In genomic region chr6:87589693-87590416, GRCh38 we compare ENCODE assay signal across 1 cellular context.
A peak's percentile ranks its signal among the peaks of the same experiment; 100 is the strongest.
TF ChIP-seq lines count a peak whose summit lies in the region.

TSS of gene ORC3 (plus strand) at chr6:87590135. CDS start at chr6:87590169, 34 bp downstream.
A gene with protein sequence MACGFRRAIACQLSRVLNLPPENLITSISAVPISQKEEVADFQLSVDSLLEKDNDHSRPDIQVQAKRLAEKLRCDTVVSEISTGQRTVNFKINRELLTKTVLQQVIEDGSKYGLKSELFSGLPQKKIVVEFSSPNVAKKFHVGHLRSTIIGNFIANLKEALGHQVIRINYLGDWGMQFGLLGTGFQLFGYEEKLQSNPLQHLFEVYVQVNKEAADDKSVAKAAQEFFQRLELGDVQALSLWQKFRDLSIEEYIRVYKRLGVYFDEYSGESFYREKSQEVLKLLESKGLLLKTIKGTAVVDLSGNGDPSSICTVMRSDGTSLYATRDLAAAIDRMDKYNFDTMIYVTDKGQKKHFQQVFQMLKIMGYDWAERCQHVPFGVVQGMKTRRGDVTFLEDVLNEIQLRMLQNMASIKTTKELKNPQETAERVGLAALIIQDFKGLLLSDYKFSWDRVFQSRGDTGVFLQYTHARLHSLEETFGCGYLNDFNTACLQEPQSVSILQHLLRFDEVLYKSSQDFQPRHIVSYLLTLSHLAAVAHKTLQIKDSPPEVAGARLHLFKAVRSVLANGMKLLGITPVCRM (minus strand): TSS chr6:87589987. CDS start chr6:87589957, 30 bp downstream.

TF ChIP-seq in HepG2, 621 proteins besides CTCF, POLR2A, EP300 and RAD21 (continued from another document and continues in another):
- TF ChIP-seq, protein P1, sequence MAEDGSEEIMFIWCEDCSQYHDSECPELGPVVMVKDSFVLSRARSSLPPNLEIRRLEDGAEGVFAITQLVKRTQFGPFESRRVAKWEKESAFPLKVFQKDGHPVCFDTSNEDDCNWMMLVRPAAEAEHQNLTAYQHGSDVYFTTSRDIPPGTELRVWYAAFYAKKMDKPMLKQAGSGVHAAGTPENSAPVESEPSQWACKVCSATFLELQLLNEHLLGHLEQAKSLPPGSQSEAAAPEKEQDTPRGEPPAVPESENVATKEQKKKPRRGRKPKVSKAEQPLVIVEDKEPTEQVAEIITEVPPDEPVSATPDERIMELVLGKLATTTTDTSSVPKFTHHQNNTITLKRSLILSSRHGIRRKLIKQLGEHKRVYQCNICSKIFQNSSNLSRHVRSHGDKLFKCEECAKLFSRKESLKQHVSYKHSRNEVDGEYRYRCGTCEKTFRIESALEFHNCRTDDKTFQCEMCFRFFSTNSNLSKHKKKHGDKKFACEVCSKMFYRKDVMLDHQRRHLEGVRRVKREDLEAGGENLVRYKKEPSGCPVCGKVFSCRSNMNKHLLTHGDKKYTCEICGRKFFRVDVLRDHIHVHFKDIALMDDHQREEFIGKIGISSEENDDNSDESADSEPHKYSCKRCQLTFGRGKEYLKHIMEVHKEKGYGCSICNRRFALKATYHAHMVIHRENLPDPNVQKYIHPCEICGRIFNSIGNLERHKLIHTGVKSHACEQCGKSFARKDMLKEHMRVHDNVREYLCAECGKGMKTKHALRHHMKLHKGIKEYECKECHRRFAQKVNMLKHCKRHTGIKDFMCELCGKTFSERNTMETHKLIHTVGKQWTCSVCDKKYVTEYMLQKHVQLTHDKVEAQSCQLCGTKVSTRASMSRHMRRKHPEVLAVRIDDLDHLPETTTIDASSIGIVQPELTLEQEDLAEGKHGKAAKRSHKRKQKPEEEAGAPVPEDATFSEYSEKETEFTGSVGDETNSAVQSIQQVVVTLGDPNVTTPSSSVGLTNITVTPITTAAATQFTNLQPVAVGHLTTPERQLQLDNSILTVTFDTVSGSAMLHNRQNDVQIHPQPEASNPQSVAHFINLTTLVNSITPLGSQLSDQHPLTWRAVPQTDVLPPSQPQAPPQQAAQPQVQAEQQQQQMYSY (CRISPR knock-in tag; IDR thresholded peaks at IDR 0.05): no peak
- TF ChIP-seq XRCC5 (optimal IDR thresholded peaks at IDR 0.05; ENCODE audit: low read length) (peak; percentile 70), ZNF230 (CRISPR knock-in tag; IDR thresholded peaks at IDR 0.05) (peak; percentile 47; the same call in 1 of the 2 replicates), MAFF (IDR thresholded peaks at IDR 0.05; ENCODE audit: low read depth, low read length) (peak; percentile 8; the same call in 1 of the 2 replicates), REXO4 (CRISPR knock-in tag; IDR thresholded peaks at IDR 0.05; ENCODE audit: borderline replicate concordance) (no peak), MTF2 (CRISPR knock-in tag; IDR thresholded peaks at IDR 0.05; ENCODE audit: borderline replicate concordance) (0 out of 2 replicates have a peak, but pooled peaks have one; percentile 4), NCOR1 (IDR thresholded peaks at IDR 0.05; ENCODE audit: borderline replicate concordance, low read length) (0 out of 2 replicates have a peak, but pooled peaks have one; percentile 14), EHMT2 (IDR thresholded peaks at IDR 0.05; ENCODE audit: borderline replicate concordance, low read depth, low read length) (no peak), ZNF772 (CRISPR knock-in tag; IDR thresholded peaks at IDR 0.05) (0 out of 2 replicates have a peak, but pooled peaks have one; percentile 53), ELK4 (CRISPR knock-in tag; IDR thresholded peaks at IDR 0.05; ENCODE audit: borderline replicate concordance) (peak; percentile 39; the same call in 1 of the 2 replicates), ZNF792 (CRISPR knock-in tag; IDR thresholded peaks at IDR 0.05) (peak; percentile 65), ZFP82 (CRISPR knock-in tag; IDR thresholded peaks at IDR 0.05; ENCODE audit: borderline replicate concordance) (no peak), ZFAT (CRISPR knock-in tag; conservative IDR thresholded peaks at IDR 0.05) (no peak), NBN (conservative IDR thresholded peaks at IDR 0.05) (no peak), TOE1 (CRISPR knock-in tag; IDR thresholded peaks at IDR 0.05) (peak; percentile 52; the same call in 1 of the 2 replicates), BRCA1 (CRISPR knock-in tag; IDR thresholded peaks at IDR 0.05) (no peak), ATAD3A (CRISPR knock-in tag; IDR thresholded peaks at IDR 0.05) (no peak), ZNF629 (CRISPR knock-in tag; conservative IDR thresholded peaks at IDR 0.05) (peak; percentile 32; the same call in 1 of the 2 replicates), NFE2L2 (IDR thresholded peaks at IDR 0.05; ENCODE audit: low read length) (no peak), ZNF616 (CRISPR knock-in tag; IDR thresholded peaks at IDR 0.05; ENCODE audit: low read depth) (no peak), REPIN1 (CRISPR knock-in tag; IDR thresholded peaks at IDR 0.05; ENCODE audit: borderline replicate concordance, low read depth) (peak; percentile 82), ARNT (IDR thresholded peaks at IDR 0.05) (no peak), ZFP36L2 (CRISPR knock-in tag; IDR thresholded peaks at IDR 0.05) (0 out of 2 replicates have a peak, but pooled peaks have one; percentile 41), RORA (CRISPR knock-in tag; IDR thresholded peaks at IDR 0.05) (no peak), ZBTB1 (CRISPR knock-in tag; IDR thresholded peaks at IDR 0.05; ENCODE audit: borderline replicate concordance) (no peak), SAP130 (CRISPR knock-in tag; IDR thresholded peaks at IDR 0.05; ENCODE audit: low read depth) (peak; percentile 99), PHB2 (IDR thresholded peaks at IDR 0.05; ENCODE audit: partially characterized antibody) (no peak), ZNF343 (CRISPR knock-in tag; IDR thresholded peaks at IDR 0.05) (peak; percentile 16; the same call in 1 of the 2 replicates), NFE2 (CRISPR knock-in tag; IDR thresholded peaks at IDR 0.05) (no peak), LRRFIP1 (CRISPR knock-in tag; conservative IDR thresholded peaks at IDR 0.05) (no peak), ZNF331 (CRISPR knock-in tag; IDR thresholded peaks at IDR 0.05) (peak; percentile 85; the same call in 1 of the 2 replicates), THRA (CRISPR knock-in tag; IDR thresholded peaks at IDR 0.05; ENCODE audit: borderline replicate concordance) (peak; percentile 71), NR2F6 (IDR thresholded peaks at IDR 0.05) (no peak), NR2F6 (CRISPR knock-in tag; IDR thresholded peaks at IDR 0.05) (peak; percentile 55; the same call in 1 of the 2 replicates), SNAPC5 (CRISPR knock-in tag; IDR thresholded peaks at IDR 0.05; ENCODE audit: borderline replicate concordance) (no peak), MAF1 (CRISPR knock-in tag; IDR thresholded peaks at IDR 0.05; ENCODE audit: borderline replicate concordance) (no peak), HNRNPH1 (optimal IDR thresholded peaks at IDR 0.05; ENCODE audit: low read depth, low read length) (no peak)
- TF ChIP-seq, protein P2, sequence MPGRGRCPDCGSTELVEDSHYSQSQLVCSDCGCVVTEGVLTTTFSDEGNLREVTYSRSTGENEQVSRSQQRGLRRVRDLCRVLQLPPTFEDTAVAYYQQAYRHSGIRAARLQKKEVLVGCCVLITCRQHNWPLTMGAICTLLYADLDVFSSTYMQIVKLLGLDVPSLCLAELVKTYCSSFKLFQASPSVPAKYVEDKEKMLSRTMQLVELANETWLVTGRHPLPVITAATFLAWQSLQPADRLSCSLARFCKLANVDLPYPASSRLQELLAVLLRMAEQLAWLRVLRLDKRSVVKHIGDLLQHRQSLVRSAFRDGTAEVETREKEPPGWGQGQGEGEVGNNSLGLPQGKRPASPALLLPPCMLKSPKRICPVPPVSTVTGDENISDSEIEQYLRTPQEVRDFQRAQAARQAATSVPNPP (CRISPR knock-in tag; IDR thresholded peaks at IDR 0.05): no peak
- TF ChIP-seq, protein P3, sequence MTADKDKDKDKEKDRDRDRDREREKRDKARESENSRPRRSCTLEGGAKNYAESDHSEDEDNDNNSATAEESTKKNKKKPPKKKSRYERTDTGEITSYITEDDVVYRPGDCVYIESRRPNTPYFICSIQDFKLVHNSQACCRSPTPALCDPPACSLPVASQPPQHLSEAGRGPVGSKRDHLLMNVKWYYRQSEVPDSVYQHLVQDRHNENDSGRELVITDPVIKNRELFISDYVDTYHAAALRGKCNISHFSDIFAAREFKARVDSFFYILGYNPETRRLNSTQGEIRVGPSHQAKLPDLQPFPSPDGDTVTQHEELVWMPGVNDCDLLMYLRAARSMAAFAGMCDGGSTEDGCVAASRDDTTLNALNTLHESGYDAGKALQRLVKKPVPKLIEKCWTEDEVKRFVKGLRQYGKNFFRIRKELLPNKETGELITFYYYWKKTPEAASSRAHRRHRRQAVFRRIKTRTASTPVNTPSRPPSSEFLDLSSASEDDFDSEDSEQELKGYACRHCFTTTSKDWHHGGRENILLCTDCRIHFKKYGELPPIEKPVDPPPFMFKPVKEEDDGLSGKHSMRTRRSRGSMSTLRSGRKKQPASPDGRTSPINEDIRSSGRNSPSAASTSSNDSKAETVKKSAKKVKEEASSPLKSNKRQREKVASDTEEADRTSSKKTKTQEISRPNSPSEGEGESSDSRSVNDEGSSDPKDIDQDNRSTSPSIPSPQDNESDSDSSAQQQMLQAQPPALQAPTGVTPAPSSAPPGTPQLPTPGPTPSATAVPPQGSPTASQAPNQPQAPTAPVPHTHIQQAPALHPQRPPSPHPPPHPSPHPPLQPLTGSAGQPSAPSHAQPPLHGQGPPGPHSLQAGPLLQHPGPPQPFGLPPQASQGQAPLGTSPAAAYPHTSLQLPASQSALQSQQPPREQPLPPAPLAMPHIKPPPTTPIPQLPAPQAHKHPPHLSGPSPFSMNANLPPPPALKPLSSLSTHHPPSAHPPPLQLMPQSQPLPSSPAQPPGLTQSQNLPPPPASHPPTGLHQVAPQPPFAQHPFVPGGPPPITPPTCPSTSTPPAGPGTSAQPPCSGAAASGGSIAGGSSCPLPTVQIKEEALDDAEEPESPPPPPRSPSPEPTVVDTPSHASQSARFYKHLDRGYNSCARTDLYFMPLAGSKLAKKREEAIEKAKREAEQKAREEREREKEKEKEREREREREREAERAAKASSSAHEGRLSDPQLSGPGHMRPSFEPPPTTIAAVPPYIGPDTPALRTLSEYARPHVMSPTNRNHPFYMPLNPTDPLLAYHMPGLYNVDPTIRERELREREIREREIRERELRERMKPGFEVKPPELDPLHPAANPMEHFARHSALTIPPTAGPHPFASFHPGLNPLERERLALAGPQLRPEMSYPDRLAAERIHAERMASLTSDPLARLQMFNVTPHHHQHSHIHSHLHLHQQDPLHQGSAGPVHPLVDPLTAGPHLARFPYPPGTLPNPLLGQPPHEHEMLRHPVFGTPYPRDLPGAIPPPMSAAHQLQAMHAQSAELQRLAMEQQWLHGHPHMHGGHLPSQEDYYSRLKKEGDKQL (CRISPR knock-in tag; IDR thresholded peaks at IDR 0.05; ENCODE audit: low read depth): peak; percentile 45; the same call in 1 of the 2 replicates
- TF ChIP-seq, protein P4, sequence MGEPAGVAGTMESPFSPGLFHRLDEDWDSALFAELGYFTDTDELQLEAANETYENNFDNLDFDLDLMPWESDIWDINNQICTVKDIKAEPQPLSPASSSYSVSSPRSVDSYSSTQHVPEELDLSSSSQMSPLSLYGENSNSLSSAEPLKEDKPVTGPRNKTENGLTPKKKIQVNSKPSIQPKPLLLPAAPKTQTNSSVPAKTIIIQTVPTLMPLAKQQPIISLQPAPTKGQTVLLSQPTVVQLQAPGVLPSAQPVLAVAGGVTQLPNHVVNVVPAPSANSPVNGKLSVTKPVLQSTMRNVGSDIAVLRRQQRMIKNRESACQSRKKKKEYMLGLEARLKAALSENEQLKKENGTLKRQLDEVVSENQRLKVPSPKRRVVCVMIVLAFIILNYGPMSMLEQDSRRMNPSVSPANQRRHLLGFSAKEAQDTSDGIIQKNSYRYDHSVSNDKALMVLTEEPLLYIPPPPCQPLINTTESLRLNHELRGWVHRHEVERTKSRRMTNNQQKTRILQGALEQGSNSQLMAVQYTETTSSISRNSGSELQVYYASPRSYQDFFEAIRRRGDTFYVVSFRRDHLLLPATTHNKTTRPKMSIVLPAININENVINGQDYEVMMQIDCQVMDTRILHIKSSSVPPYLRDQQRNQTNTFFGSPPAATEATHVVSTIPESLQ (CRISPR knock-in tag; conservative IDR thresholded peaks at IDR 0.05): no peak
- TF ChIP-seq, protein P5, sequence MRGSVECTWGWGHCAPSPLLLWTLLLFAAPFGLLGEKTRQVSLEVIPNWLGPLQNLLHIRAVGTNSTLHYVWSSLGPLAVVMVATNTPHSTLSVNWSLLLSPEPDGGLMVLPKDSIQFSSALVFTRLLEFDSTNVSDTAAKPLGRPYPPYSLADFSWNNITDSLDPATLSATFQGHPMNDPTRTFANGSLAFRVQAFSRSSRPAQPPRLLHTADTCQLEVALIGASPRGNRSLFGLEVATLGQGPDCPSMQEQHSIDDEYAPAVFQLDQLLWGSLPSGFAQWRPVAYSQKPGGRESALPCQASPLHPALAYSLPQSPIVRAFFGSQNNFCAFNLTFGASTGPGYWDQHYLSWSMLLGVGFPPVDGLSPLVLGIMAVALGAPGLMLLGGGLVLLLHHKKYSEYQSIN (CRISPR knock-in tag; IDR thresholded peaks at IDR 0.05; ENCODE audit: borderline replicate concordance): no peak
